In genomic region chr10:789831-790701, GRCh38 we compare ENCODE assay signal across 12 cellular contexts.
DNase-seq lines count a peak whose midpoint lies in the region; ATAC-seq, FAIRE-seq and TF ChIP-seq lines count a peak whose summit lies in the region.
"Had no signal": no experiment of that assay in that cellular context is flagged by ENCODE, and none has a peak within 500 bp of the region (broad histone marks: within the 10 kb centered on the region; RNA-seq: fewer than 3 reads in every experiment).

No MANE protein-coding gene starts in this region.

- no peaks in the 10 kb centered on the region for H3K4me1 Mint-ChIP-seq in natural killer cell
- H3K4me1 Mint-ChIP-seq: central memory CD8-positive, alpha-beta T cell had no signal

- H3K36me3 Mint-ChIP-seq in natural killer cell, result no peaks in the 10 kb centered on the region

- H3K9me3 ChIP-seq in kidney (ENCODE audit: control insufficient read depth in 1 of 2, low read length in 2 of 2) (no peaks in the 10 kb centered on the region), skeletal muscle satellite cell (replicated peaks; ENCODE audit: low read length) (no peaks in the 10 kb centered on the region)
- H3K9me3 ChIP-seq: esophagus squamous epithelium, thyroid gland had no signal

- peak overlapping the region; percentile 54 for H3K27ac ChIP-seq in VCaP
- H3K27ac ChIP-seq in kidney (ENCODE audit: low read depth in 2 of 2, low read length in 2 of 2), result no peak overlapping the region

- no peak overlapping the region for H3K4me3 Mint-ChIP-seq in natural killer cell
- H3K4me3 Mint-ChIP-seq: central memory CD8-positive, alpha-beta T cell had no signal

- ATAC-seq in GM18498 (IDR thresholded peaks at IDR 0.05; ENCODE audit: unreplicated experiment), result no peak
- ATAC-seq in GM18870 (IDR thresholded peaks at IDR 0.05; ENCODE audit: unreplicated experiment), result no peak
- no peak for ATAC-seq in natural killer cell

- H3K9ac ChIP-seq in kidney (ENCODE audit: low read length in 2 of 2) (no peak overlapping the region), skeletal muscle satellite cell (ENCODE audit: low read depth, low read length) (peak overlapping the region; percentile 8)

- H3K27me3 ChIP-seq in skeletal muscle satellite cell (ENCODE audit: control insufficient read depth, insufficient read depth, low read length), result no peaks in the 10 kb centered on the region
- H3K27me3 ChIP-seq: thyroid gland had no signal

- no peak for FAIRE-seq in kidney (lab: Jason Lieb, UNC)

- no peak overlapping the region for H3K27ac Mint-ChIP-seq in natural killer cell

- peaks cover 0 to 14% of the 10 kb centered on the region in 2 donors for H3K4me1 ChIP-seq in kidney (ENCODE audit: control insufficient read depth in 1 of 2, insufficient read depth in 1 of 2, low read depth in 1 of 2, low read length in 2 of 2)
- peaks cover 33% of the 10 kb centered on the region for H3K4me1 ChIP-seq in skeletal muscle satellite cell (ENCODE audit: control insufficient read depth, insufficient read depth, low read length)

- DNase-seq in G401 (ENCODE audit: low spot score) (peak; percentile 17), kidney (peak; percentile 71), natural killer cell (no peak)
- DNase-seq: activated CD4-positive, alpha-beta T cell treated with anti-CD3 and anti-CD28 coated beads, Interleukin-2, amount 50 U/mL, for 4 hours; activated naive CD4-positive, alpha-beta T cell treated with anti-CD3 and anti-CD28 coated beads, Interleukin-2, amount 50 U/mL, for 16 hours; esophagus squamous epithelium had no signal

- H3K4me2 ChIP-seq in skeletal muscle satellite cell (ENCODE audit: low read length), result peak overlapping the region; percentile 88

- H3K36me3 ChIP-seq in kidney (ENCODE audit: control insufficient read depth in 1 of 2, insufficient read depth in 2 of 2, low read length in 2 of 2), result no peaks in the 10 kb centered on the region
- H3K36me3 ChIP-seq in skeletal muscle satellite cell (ENCODE audit: insufficient read depth, low read length), result peaks cover 3% of the 10 kb centered on the region
- H3K36me3 ChIP-seq: esophagus squamous epithelium, thyroid gland had no signal

- peak overlapping the region in 1 of 2 donors; percentile 51 for H3K4me3 ChIP-seq in kidney (ENCODE audit: low read length in 2 of 2)
- H3K4me3 ChIP-seq in skeletal muscle satellite cell (ENCODE audit: low read length), result peak overlapping the region; percentile 66

- peaks cover 0 to 3% of the 10 kb centered on the region in 2 donors for H3K27me3 Mint-ChIP-seq in natural killer cell (ENCODE audit: low read depth in 2 of 2)

- no peaks in the 10 kb centered on the region for H3K9me3 Mint-ChIP-seq in natural killer cell
- H3K9me3 Mint-ChIP-seq: central memory CD8-positive, alpha-beta T cell had no signal

- TF ChIP-seq CTCF in VCaP (conservative IDR thresholded peaks at IDR 0.05) (no peak), kidney (IDR thresholded peaks at IDR 0.05; ENCODE audit: borderline replicate concordance, extremely low read depth, insufficient read depth) (no peak), natural killer cell (IDR thresholded peaks at IDR 0.05) (no peak)

- intact Hi-C loops in kidney (cut with DNase I), result loop anchor here (5.0 kb wide), 1 partner anchor 278 kb away; no protein-coding TSS in a partner anchor
- intact Hi-C loops in natural killer cell (cut with micrococcal nuclease), result no loop called here

- in situ Hi-C loops in G401 (cut with HindIII; ENCODE audit: low sequenced_read_pairs), result no loop called here
